ENCODE assay signal across 1 cellular context in the genomic region with DNA sequence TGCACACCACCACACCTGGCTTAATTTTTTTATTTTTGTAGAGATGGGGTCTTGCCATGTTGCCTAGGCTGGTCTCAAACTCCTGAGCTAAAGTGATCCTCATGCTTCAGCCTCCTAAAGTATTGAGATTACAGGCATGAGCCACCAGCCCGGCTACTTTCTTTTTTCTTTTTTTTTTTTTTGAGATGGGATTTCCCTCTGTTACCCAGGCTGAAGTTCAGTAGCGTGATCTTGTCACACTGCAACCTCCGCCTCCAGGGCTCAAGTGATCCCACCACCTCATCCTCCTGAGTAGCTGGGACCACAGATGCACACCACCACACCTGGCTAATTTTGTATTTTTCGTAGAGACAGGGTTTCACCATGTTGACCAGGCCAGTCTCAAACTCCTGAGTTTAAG.
TF ChIP-seq lines count a peak whose summit lies in the region.

No MANE protein-coding gene starts in this region.

TF ChIP-seq in HCT116, 20 proteins besides CTCF, POLR2A, EP300 and RAD21 (continued from another document):
- TF ChIP-seq YY1 (IDR thresholded peaks at IDR 0.05; ENCODE audit: extremely low read depth, insufficient replicate concordance, low read depth, low read length) (no peak), EGR1 (IDR thresholded peaks at IDR 0.05; ENCODE audit: low read depth) (no peak), ZBTB33 (IDR thresholded peaks at IDR 0.05; ENCODE audit: extremely low read depth, insufficient replicate concordance, low read length) (no peak), ELF1 (IDR thresholded peaks at IDR 0.05; ENCODE audit: borderline replicate concordance, low read depth) (no peak), POLR2AphosphoS5 (IDR thresholded peaks at IDR 0.05; ENCODE audit: low read depth, low read length) (no peak), CEBPB (IDR thresholded peaks at IDR 0.05; ENCODE audit: low read depth) (no peak)
